ENCODE assay signal across 19 cellular contexts in genomic region chr5:167763772-167764171, GRCh38.
DNase-seq lines count a peak whose midpoint lies in the region; ATAC-seq and TF ChIP-seq lines count a peak whose summit lies in the region.
"Had no signal": no experiment of that assay in that cellular context is flagged by ENCODE, and none has a peak within 500 bp of the region (broad histone marks: within the 10 kb centered on the region; RNA-seq: fewer than 3 reads in every experiment).

No MANE protein-coding gene starts in this region.

- H3K9ac ChIP-seq in PC-3 (ENCODE audit: low read length), result peak overlapping the region; percentile 71
- H3K9ac ChIP-seq: BLaER1 treated with 17β-estradiol and CSF1 and Interleukin-3, amounts not matched to agents 10 nM and 100 nM had no signal

- H4K20me1 ChIP-seq in PC-3 (ENCODE audit: low read length), result no peaks in the 10 kb centered on the region
- H4K20me1 ChIP-seq: BLaER1 treated with 17β-estradiol and CSF1 and Interleukin-3, amounts not matched to agents 10 nM and 100 nM had no signal

- CTCF ChIA-PET in PC-3 (lab: Charles Lee), result no interaction called here

- no peaks in the 10 kb centered on the region for H3K36me3 ChIP-seq in PC-3 (ENCODE audit: low read depth, low read length)
- H3K36me3 ChIP-seq: pancreas, SJSA1 had no signal

- POLR2A ChIA-PET in PC-3 (lab: Charles Lee; ENCODE audit: unreplicated experiment), result no interaction called here

- ATAC-seq in PC-3 (peak; percentile 23; the same call in 1 of the 2 replicates), esophagus mucosa (peak; percentile 54), GM21737 (IDR thresholded peaks at IDR 0.05; ENCODE audit: unreplicated experiment) (no peak), HG02798 (IDR thresholded peaks at IDR 0.05; ENCODE audit: poor library complexity, unreplicated experiment) (no peak)
- ATAC-seq: activated CD4-positive, CD25-positive, alpha-beta regulatory T cell treated with anti-CD3 and anti-CD28 coated beads, Interleukin-2, amount 50 U/mL, for 24 hours; pancreas had no signal

- H3K4me3 ChIP-seq in PC-3 (ENCODE audit: low read length) (no peak overlapping the region), skeletal muscle cell (ENCODE audit: low read depth, low read length) (no peak overlapping the region)
- H3K4me3 ChIP-seq: BLaER1 treated with 17β-estradiol and CSF1 and Interleukin-3, amounts not matched to agents 10 nM and 100 nM; hepatocyte; pancreas; SJSA1 had no signal

- H3K27me3 ChIP-seq in PC-3 (ENCODE audit: low read length), result peaks cover 13% of the 10 kb centered on the region
- H3K27me3 ChIP-seq: BLaER1 treated with 17β-estradiol and CSF1 and Interleukin-3, amounts not matched to agents 10 nM and 100 nM; hepatocyte; pancreas; SJSA1 had no signal

- no peaks in the 10 kb centered on the region for H3F3A ChIP-seq in PC-3 (ENCODE audit: low read length, unreplicated experiment)

- peaks cover 23% of the 10 kb centered on the region for H3K4me1 ChIP-seq in PC-3 (ENCODE audit: insufficient read depth, low read length)
- H3K4me1 ChIP-seq: BLaER1 treated with 17β-estradiol and CSF1 and Interleukin-3, amounts not matched to agents 10 nM and 100 nM; pancreas had no signal

- TF ChIP-seq CTCF in PC-3 (conservative IDR thresholded peaks at IDR 0.05; ENCODE audit: low read depth, low read length), result no peak

- BruUV-seq in PC-3 (replicated peaks; lab: Mats Ljungman, UMichigan), result no TSS peak

- H3K4me2 ChIP-seq in PC-3 (ENCODE audit: low read length), result peak overlapping the region; percentile 31; the same call in 1 of the 2 replicates
- H3K4me2 ChIP-seq: BLaER1 treated with 17β-estradiol and CSF1 and Interleukin-3, amounts not matched to agents 10 nM and 100 nM; hepatocyte had no signal

- intact Hi-C loops in PC-3 (cut with micrococcal nuclease), result no loop called here

- no peaks in the 10 kb centered on the region for H3K9me2 ChIP-seq in PC-3 (replicated peaks; ENCODE audit: low read length)

- no peak overlapping the region for H2AFZ ChIP-seq in PC-3 (ENCODE audit: low read length)
- H2AFZ ChIP-seq: hepatocyte had no signal

- peak overlapping the region; percentile 79 for H3K27ac ChIP-seq in PC-3 (ENCODE audit: low read length)
- H3K27ac ChIP-seq: BLaER1 treated with 17β-estradiol and CSF1 and Interleukin-3, amounts not matched to agents 10 nM and 100 nM; hepatocyte; pancreas; SJSA1 had no signal

- DNase-seq in GM03348 (ENCODE audit: low spot score) (peak; percentile 58), PC-3 (peak; percentile 41), skeletal muscle cell (ENCODE audit: low read depth) (peak; percentile 61), NCI-H345 (lab: John Stamatoyannopoulos, UW) (no peak)
- DNase-seq: central memory CD4-positive, alpha-beta T cell; effector CD8-positive, alpha-beta T cell; islet precursor cell; MM.1S; naive B cell; NCI-H1694 treated with DMSO at 0.1 percent for 48 hours; pancreas; stimulated activated CD4-positive, alpha-beta T cell treated with anti-CD3 and anti-CD28 coated beads, Interleukin-4, amount 100 ng/mL, for 4 hours had no signal

- no peaks in the 10 kb centered on the region for H3K79me2 ChIP-seq in PC-3 (ENCODE audit: low read length)
- H3K79me2 ChIP-seq: hepatocyte had no signal

- H3K9me3 ChIP-seq in PC-3 (ENCODE audit: low read length), result no peaks in the 10 kb centered on the region
- H3K9me3 ChIP-seq: BLaER1 treated with 17β-estradiol and CSF1 and Interleukin-3, amounts not matched to agents 10 nM and 100 nM; pancreas; SJSA1 had no signal

Comparison
In these comparisons a context has a peak if more than half of its experiments do, and no peak if none do; other contexts are left out.
1. ATAC-seq: peak in PC-3 (single experiment) and esophagus mucosa (single experiment); none in GM21737 (single experiment) and HG02798 (single experiment).